10 cellular contexts compared by ENCODE assay signal in genomic region chr7:44064791-44065430, GRCh38. TPM values are rescaled to one million over a fixed set of nuclear protein-coding genes. Genes with fewer than 3 reads are reported as not detected.
A peak's percentile ranks its signal among the peaks of the same experiment; 100 is the strongest.
DNase-seq lines count a peak whose midpoint lies in the region; ATAC-seq, FAIRE-seq and TF ChIP-seq lines count a peak whose summit lies in the region.
"Had no signal": no experiment of that assay in that cellular context is flagged by ENCODE, and none has a peak within 500 bp of the region (broad histone marks: within the 10 kb centered on the region; RNA-seq: fewer than 3 reads in every experiment).

No MANE protein-coding gene starts in this region.

- H3K27me3 Mint-ChIP-seq in endothelial cell (ENCODE audit: unreplicated experiment): peaks cover 12% of the 10 kb centered on the region

- peaks cover 31% of the 10 kb centered on the region for H3K4me1 ChIP-seq in NT2/D1 (ENCODE audit: insufficient read depth, insufficient read length)
- H3K4me1 ChIP-seq in foreskin keratinocyte: no peaks in the 10 kb centered on the region
- peaks cover 0 to 13% (median 9%) of the 10 kb centered on the region in 3 donors for H3K4me1 ChIP-seq in pancreas

- no peak overlapping the region for H3K4me3 ChIP-seq in NT2/D1 (ENCODE audit: insufficient read length, low read depth)
- H3K4me3 ChIP-seq in pancreas: no peak overlapping the region
- H3K4me3 ChIP-seq: SK-N-MC had no signal

- peaks cover 8% of the 10 kb centered on the region for H3K36me3 Mint-ChIP-seq in endothelial cell (ENCODE audit: low read depth, unreplicated experiment)

- H3K9me3 Mint-ChIP-seq in endothelial cell (ENCODE audit: unreplicated experiment): no peaks in the 10 kb centered on the region

- no peak for ATAC-seq in GM18505 (IDR thresholded peaks at IDR 0.05; ENCODE audit: unreplicated experiment)
- peak; percentile 10 for ATAC-seq in foreskin keratinocyte
- ATAC-seq in pancreas: peak; percentile 19 to 79 (median 47)

- DNase-seq in NT2/D1 (ENCODE audit: low read depth, low spot score) (no peak), foreskin keratinocyte (no peak), pancreas (peak in 2 of 6 donors; percentile 62 to 79), endothelial cell (ENCODE audit: low spot score) (no peak), GM19239 (ENCODE audit: insufficient read length, low spot score) (no peak), SK-N-DZ (ENCODE audit: low spot score) (no peak)
- DNase-seq: mammary epithelial cell, NCI-H2029 treated with DMSO at 0.1 percent for 48 hours had no signal

- WGBS in pancreas, 2 donors: 13 to 20% methylated on average over 27 to 33 of the region's 33 CpGs

- no peak for FAIRE-seq in pancreas (lab: Jason Lieb, UNC)
- no peak for FAIRE-seq in GM19239 (lab: Jason Lieb, UNC)

- peak; percentile 31 for TF ChIP-seq POLR2A in GM18505 (IDR thresholded peaks at IDR 0.05; ENCODE audit: borderline replicate concordance, extremely low read depth, insufficient read depth, insufficient read length)

- H3K4me3 Mint-ChIP-seq in endothelial cell (ENCODE audit: unreplicated experiment): no peak overlapping the region

- H3K27ac ChIP-seq in foreskin keratinocyte (no peak overlapping the region), pancreas (no peak overlapping the region)
- H3K27ac ChIP-seq: SK-N-MC had no signal

- intact Hi-C loops in pancreas (cut with DNase I): no loop called here

- TF ChIP-seq CTCF in foreskin keratinocyte (conservative IDR thresholded peaks at IDR 0.05) (no peak), pancreas (IDR thresholded peaks at IDR 0.05) (no peak), endothelial cell (IDR thresholded peaks at IDR 0.05; ENCODE audit: unreplicated experiment) (no peak)

- H3K36me3 ChIP-seq in NT2/D1 (ENCODE audit: insufficient read depth, insufficient read length, low read length): peaks cover 30% of the 10 kb centered on the region
- peaks cover 0 to 7% (median 6%) of the 10 kb centered on the region in 3 donors for H3K36me3 ChIP-seq in pancreas

- H3K9ac ChIP-seq in NT2/D1 (ENCODE audit: insufficient read length, low read depth): peak overlapping the region; percentile 6

- no peaks in the 10 kb centered on the region for H3K4me1 Mint-ChIP-seq in endothelial cell (ENCODE audit: unreplicated experiment)

- no peak overlapping the region for H3K27ac Mint-ChIP-seq in endothelial cell (ENCODE audit: unreplicated experiment)

- H3K9me3 ChIP-seq in NT2/D1 (ENCODE audit: insufficient read depth, low read length) (no peaks in the 10 kb centered on the region), pancreas (no peaks in the 10 kb centered on the region)

- no peaks in the 10 kb centered on the region for H3K27me3 ChIP-seq in NT2/D1 (ENCODE audit: insufficient read depth, insufficient read length)
- peaks cover 19% of the 10 kb centered on the region for H3K27me3 ChIP-seq in foreskin keratinocyte
- H3K27me3 ChIP-seq in pancreas: no peaks in the 10 kb centered on the region

RNA-seq across cellular contexts. Expression of gene PGAM2, which starts 0.5 kb away (rescaled TPM):
- total RNA-seq in foreskin keratinocyte: 0.11 TPM in 1 of 2 replicates, not detected in the other
- polyA plus RNA-seq in foreskin keratinocyte: 0.08 TPM in 1 of 2 replicates, not detected in the other
- total RNA-seq in pancreas: under 1 TPM in 5 of 6 donors, not detected in 1; 0.49 to 0.73 (median 0.59) TPM
- polyA plus RNA-seq in pancreas: 1 to 10 TPM; 3.3 to 6.7 TPM
- not detected for total RNA-seq in endothelial cell (ENCODE audit: unreplicated experiment)
- 15.5 and 22.9 TPM in 2 replicates for polyA plus RNA-seq in SK-N-DZ (2014; cell fraction: cytosol; rRNA removed)
- polyA plus RNA-seq in SK-N-DZ (2014; cell fraction: nucleus; rRNA removed): 6.3 and 12.6 TPM in 2 replicates
- total RNA-seq: mammary epithelial cell had no signal
- polyA plus RNA-seq: mammary epithelial cell had no signal

RNA-seq across cellular contexts. Expression of gene POLM, which starts 17.4 kb away (rescaled TPM):
- total RNA-seq in foreskin keratinocyte (11.1 and 11.9 TPM in 2 replicates), pancreas (10 to 100 TPM in 5 of 6 donors, 1 to 10 TPM in 1; 9.0 to 16.4 (median 11.5) TPM), endothelial cell (ENCODE audit: unreplicated experiment) (16.9 TPM)
- polyA plus RNA-seq in foreskin keratinocyte (9.6 and 9.8 TPM in 2 replicates), pancreas (10 to 100 TPM; 21.0 to 28.6 TPM)
- 12.0 and 14.9 TPM in 2 replicates for polyA plus RNA-seq in SK-N-DZ (2014; cell fraction: cytosol; rRNA removed)
- polyA plus RNA-seq in SK-N-DZ (2014; cell fraction: nucleus; rRNA removed): 42.3 and 58.7 TPM in 2 replicates

RNA-seq across cellular contexts. Expression of gene DBNL, which starts 20.4 kb away (rescaled TPM):
- total RNA-seq in foreskin keratinocyte: 140 and 145 TPM in 2 replicates
- polyA plus RNA-seq in foreskin keratinocyte: 143 and 150 TPM in 2 replicates
- 10 to 100 TPM; 22.1 to 46.9 (median 30.2) TPM for total RNA-seq in pancreas
- polyA plus RNA-seq in pancreas: 10 to 100 TPM; 44.9 to 53.7 TPM
- total RNA-seq in endothelial cell (ENCODE audit: unreplicated experiment): 47.5 TPM
- polyA plus RNA-seq in SK-N-DZ (2014; cell fraction: cytosol; rRNA removed): 81.4 and 90.8 TPM in 2 replicates
- 75.7 and 85.6 TPM in 2 replicates for polyA plus RNA-seq in SK-N-DZ (2014; cell fraction: nucleus; rRNA removed)

RNA-seq across cellular contexts. Expression of gene AEBP1, which starts 39.2 kb away (rescaled TPM):
- total RNA-seq in foreskin keratinocyte (7.3 and 11.6 TPM in 2 replicates), pancreas (10 to 100 TPM in 3 of 6 donors, 1 to 10 TPM in 3; 5.1 to 49.3 (median 11.5) TPM), endothelial cell (ENCODE audit: unreplicated experiment) (22.2 TPM)
- polyA plus RNA-seq in foreskin keratinocyte (7.9 and 15.5 TPM in 2 replicates), pancreas (10 to 100 TPM; 19.9 to 21.4 TPM)
- polyA plus RNA-seq in SK-N-DZ (2014; cell fraction: cytosol; rRNA removed): 7.9 and 10.0 TPM in 2 replicates
- 55.9 and 111 TPM in 2 replicates for polyA plus RNA-seq in SK-N-DZ (2014; cell fraction: nucleus; rRNA removed)

RNA-seq across cellular contexts. Expression of gene POLD2, which starts 58.4 kb away (rescaled TPM):
- 183 and 206 TPM in 2 replicates for total RNA-seq in foreskin keratinocyte
- polyA plus RNA-seq in foreskin keratinocyte: 235 and 262 TPM in 2 replicates
- total RNA-seq in pancreas: 10 to 100 TPM; 40.6 to 57.3 (median 47.7) TPM
- polyA plus RNA-seq in pancreas: 10 to 100 TPM; 68.3 to 86.4 TPM
- 39.9 TPM for total RNA-seq in endothelial cell (ENCODE audit: unreplicated experiment)
- polyA plus RNA-seq in SK-N-DZ (2014; cell fraction: cytosol; rRNA removed): 133 and 138 TPM in 2 replicates
- 191 and 245 TPM in 2 replicates for polyA plus RNA-seq in SK-N-DZ (2014; cell fraction: nucleus; rRNA removed)
